In the genomic region with DNA sequence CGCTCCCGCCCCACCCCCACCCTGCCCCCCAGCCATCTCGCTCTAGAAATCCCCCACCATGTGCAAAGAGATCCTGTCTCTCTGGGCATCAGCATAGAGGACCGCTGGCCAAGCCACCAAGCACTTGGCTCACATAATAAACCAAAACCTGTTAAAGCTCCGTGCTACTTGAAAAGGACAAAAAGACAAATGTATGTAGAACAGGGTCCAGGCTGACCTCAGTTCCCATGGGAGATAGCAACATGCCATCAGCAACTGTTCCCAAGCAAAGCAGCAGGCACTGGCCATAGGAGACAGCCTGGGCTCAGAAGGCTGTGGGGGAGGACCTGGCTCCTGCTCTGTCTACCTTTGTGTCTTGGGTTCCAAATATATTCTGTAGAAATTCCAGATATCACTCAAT, we compare ENCODE assay signal across 19 cellular contexts. TPM values are rescaled to one million over a fixed set of nuclear protein-coding genes. Genes with fewer than 3 reads are reported as not detected.
DNase-seq lines count a peak whose midpoint lies in the region; ATAC-seq and TF ChIP-seq lines count a peak whose summit lies in the region.
"Had no signal": no experiment of that assay in that cellular context is flagged by ENCODE, and none has a peak within 500 bp of the region (broad histone marks: within the 10 kb centered on the region; RNA-seq: fewer than 3 reads in every experiment).

No MANE protein-coding gene starts in this region.

- H3K27me3 Mint-ChIP-seq in activated CD4-positive, alpha-beta T cell treated with anti-CD3 and anti-CD28 coated beads, Interleukin-2, amount 10 ng/mL, durations not matched to agents 7 days and 5 days = no peaks in the 10 kb centered on the region
- no peaks in the 10 kb centered on the region for H3K27me3 Mint-ChIP-seq in activated naive CD8-positive, alpha-beta T cell treated with anti-CD3 and anti-CD28 coated beads, Interleukin-2, amount 10 ng/mL, durations not matched to agents 7 days and 5 days

- peaks cover 26% of the 10 kb centered on the region for H3K9me3 Mint-ChIP-seq in activated CD4-positive, alpha-beta T cell treated with anti-CD3 and anti-CD28 coated beads, Interleukin-2, amount 10 ng/mL, durations not matched to agents 7 days and 5 days
- H3K9me3 Mint-ChIP-seq in activated naive CD8-positive, alpha-beta T cell treated with anti-CD3 and anti-CD28 coated beads, Interleukin-2, amount 10 ng/mL, durations not matched to agents 7 days and 5 days = peaks cover 7% of the 10 kb centered on the region

- no peaks in the 10 kb centered on the region for H3K4me1 ChIP-seq in sigmoid colon
- H3K4me1 ChIP-seq: A549 had no signal

- intact Hi-C loops in sigmoid colon (cut with DNase I) (no loop called here), posterior vena cava (cut with DNase I) (no loop called here)

- POLR2A ChIA-PET in activated CD4-positive, alpha-beta T cell treated with anti-CD3 and anti-CD28 coated beads, Interleukin-2, amount 10 ng/mL, durations not matched to agents 7 days and 5 days (lab: Charles Lee) = no interaction called here
- POLR2A ChIA-PET in activated naive CD8-positive, alpha-beta T cell treated with anti-CD3 and anti-CD28 coated beads, Interleukin-2, amount 10 ng/mL, durations not matched to agents 7 days and 5 days (lab: Charles Lee) = interaction anchor here (3.5 kb wide), 1 partner anchor 16 kb away, joined by 18 read pairs; no protein-coding TSS in a partner anchor
- POLR2A ChIA-PET in HEK293T (lab: Yijun Ruan, JAX) = no interaction called here

- CTCF ChIA-PET in activated CD4-positive, alpha-beta T cell treated with anti-CD3 and anti-CD28 coated beads, Interleukin-2, amount 10 ng/mL, durations not matched to agents 7 days and 5 days (lab: Charles Lee) = interaction anchor here (1.8 kb wide), 1 partner anchor 50 kb away, joined by 4 read pairs; no protein-coding TSS in a partner anchor
- CTCF ChIA-PET in HEK293T (lab: Yijun Ruan, JAX) = no interaction called here

- H3K27me3 ChIP-seq in sigmoid colon = no peaks in the 10 kb centered on the region
- H3K27me3 ChIP-seq: tibial nerve had no signal

- H3K4me3 Mint-ChIP-seq in activated CD4-positive, alpha-beta T cell treated with anti-CD3 and anti-CD28 coated beads, Interleukin-2, amount 10 ng/mL, durations not matched to agents 7 days and 5 days = no peak overlapping the region
- H3K4me3 Mint-ChIP-seq in activated naive CD8-positive, alpha-beta T cell treated with anti-CD3 and anti-CD28 coated beads, Interleukin-2, amount 10 ng/mL, durations not matched to agents 7 days and 5 days = peak overlapping the region; percentile 66
- H3K4me3 Mint-ChIP-seq: WTC11 had no signal

- peaks cover 87% of the 10 kb centered on the region for H3K4me1 Mint-ChIP-seq in activated CD4-positive, alpha-beta T cell treated with anti-CD3 and anti-CD28 coated beads, Interleukin-2, amount 10 ng/mL, durations not matched to agents 7 days and 5 days
- peaks cover 64% of the 10 kb centered on the region for H3K4me1 Mint-ChIP-seq in activated naive CD8-positive, alpha-beta T cell treated with anti-CD3 and anti-CD28 coated beads, Interleukin-2, amount 10 ng/mL, durations not matched to agents 7 days and 5 days

- H3K27ac Mint-ChIP-seq in activated CD4-positive, alpha-beta T cell treated with anti-CD3 and anti-CD28 coated beads, Interleukin-2, amount 10 ng/mL, durations not matched to agents 7 days and 5 days = peak overlapping the region; percentile 94
- peak overlapping the region; percentile 95 for H3K27ac Mint-ChIP-seq in activated naive CD8-positive, alpha-beta T cell treated with anti-CD3 and anti-CD28 coated beads, Interleukin-2, amount 10 ng/mL, durations not matched to agents 7 days and 5 days
- H3K27ac Mint-ChIP-seq: WTC11 had no signal

- TF ChIP-seq EP300 in sigmoid colon (IDR thresholded peaks at IDR 0.05) = no peak

- ATAC-seq in activated naive CD8-positive, alpha-beta T cell treated with anti-CD3 and anti-CD28 coated beads, Interleukin-2, amount 10 ng/mL, durations not matched to agents 7 days and 5 days (ENCODE audit: low read depth) = no peak
- ATAC-seq in GM21381 (IDR thresholded peaks at IDR 0.05; ENCODE audit: unreplicated experiment) = no peak
- ATAC-seq: A549, sciatic nerve, WTC11 had no signal

- H3K9me3 ChIP-seq in KOPT-K1 (ENCODE audit: insufficient read depth, low read length, poor library complexity, severe bottlenecking) (no peaks in the 10 kb centered on the region), sigmoid colon (no peaks in the 10 kb centered on the region)
- H3K9me3 ChIP-seq: tibial nerve had no signal

- H3K36me3 Mint-ChIP-seq in activated CD4-positive, alpha-beta T cell treated with anti-CD3 and anti-CD28 coated beads, Interleukin-2, amount 10 ng/mL, durations not matched to agents 7 days and 5 days (ENCODE audit: low read depth) = peaks cover 29% of the 10 kb centered on the region
- peaks cover 17% of the 10 kb centered on the region for H3K36me3 Mint-ChIP-seq in activated naive CD8-positive, alpha-beta T cell treated with anti-CD3 and anti-CD28 coated beads, Interleukin-2, amount 10 ng/mL, durations not matched to agents 7 days and 5 days
- H3K36me3 Mint-ChIP-seq: WTC11 had no signal

- no peak overlapping the region for H3K4me3 ChIP-seq in sigmoid colon
- H3K4me3 ChIP-seq: A549, tibial nerve had no signal

- H3K36me3 ChIP-seq in KOPT-K1 (ENCODE audit: insufficient read depth, low read length) (no peaks in the 10 kb centered on the region), sigmoid colon (no peaks in the 10 kb centered on the region)
- H3K36me3 ChIP-seq: tibial nerve had no signal

- no peak for DNase-seq in activated CD4-positive, alpha-beta T cell treated with anti-CD3 and anti-CD28 coated beads, Interleukin-2, amount 10 ng/mL, durations not matched to agents 7 days and 5 days
- DNase-seq in activated CD4-positive, alpha-beta T cell treated with anti-CD3 and anti-CD28 coated beads, Interleukin-2, amount 50 U/mL, for 1 hour = no peak
- no peak for DNase-seq in activated naive CD8-positive, alpha-beta T cell treated with anti-CD3 and anti-CD28 coated beads, Interleukin-2, amount 10 ng/mL, durations not matched to agents 7 days and 5 days
- DNase-seq in sigmoid colon (peak; percentile 36), HEK293T (ENCODE audit: extremely low spot score) (no peak), posterior vena cava (ENCODE audit: low spot score) (no peak)
- DNase-seq: HCEC 1CT; NCI-H774; occipital lobe; stimulated activated CD4-positive, alpha-beta T cell treated with anti-CD3 and anti-CD28 coated beads, Interleukin-2, amount 100 ng/mL, for 48 hours; SW 1271 had no signal

- peak overlapping the region; percentile 98 for H3K27ac ChIP-seq in KOPT-K1 (ENCODE audit: low read depth, low read length, poor library complexity, severe bottlenecking)
- no peak overlapping the region for H3K27ac ChIP-seq in sigmoid colon
- H3K27ac ChIP-seq: A549 had no signal

- 77 to 92% methylated on average over 5 of the region's 5 CpGs for WGBS in sigmoid colon, 2 donors

- TF ChIP-seq POLR2A in sigmoid colon (IDR thresholded peaks at IDR 0.05) = no peak

- no peak for TF ChIP-seq CTCF in sigmoid colon (IDR thresholded peaks at IDR 0.05)

TF ChIP-seq in HEK293T, 16 proteins besides CTCF, POLR2A, EP300 and RAD21:
- TF ChIP-seq BHLHE40 (IDR thresholded peaks at IDR 0.05; ENCODE audit: borderline replicate concordance) = no peak
- TF ChIP-seq FOXA1 (IDR thresholded peaks at IDR 0.05) = no peak
- no peak for TF ChIP-seq FOXK2 (IDR thresholded peaks at IDR 0.05)
- TF ChIP-seq CTBP1 (IDR thresholded peaks at IDR 0.05; ENCODE audit: borderline replicate concordance) = no peak
- no peak for TF ChIP-seq SUZ12 (IDR thresholded peaks at IDR 0.05)
- TF ChIP-seq, protein P1, sequence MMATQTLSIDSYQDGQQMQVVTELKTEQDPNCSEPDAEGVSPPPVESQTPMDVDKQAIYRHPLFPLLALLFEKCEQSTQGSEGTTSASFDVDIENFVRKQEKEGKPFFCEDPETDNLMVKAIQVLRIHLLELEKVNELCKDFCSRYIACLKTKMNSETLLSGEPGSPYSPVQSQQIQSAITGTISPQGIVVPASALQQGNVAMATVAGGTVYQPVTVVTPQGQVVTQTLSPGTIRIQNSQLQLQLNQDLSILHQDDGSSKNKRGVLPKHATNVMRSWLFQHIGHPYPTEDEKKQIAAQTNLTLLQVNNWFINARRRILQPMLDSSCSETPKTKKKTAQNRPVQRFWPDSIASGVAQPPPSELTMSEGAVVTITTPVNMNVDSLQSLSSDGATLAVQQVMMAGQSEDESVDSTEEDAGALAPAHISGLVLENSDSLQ (IDR thresholded peaks at IDR 0.05) = no peak
- TF ChIP-seq L3MBTL2 (conservative IDR thresholded peaks at IDR 0.05) = no peak
- no peak for TF ChIP-seq ZNF384 (IDR thresholded peaks at IDR 0.05)
- TF ChIP-seq LEF1 (IDR thresholded peaks at IDR 0.05; ENCODE audit: borderline replicate concordance) = no peak
- TF ChIP-seq NFRKB (IDR thresholded peaks at IDR 0.05) = no peak
- no peak for TF ChIP-seq SP1 (IDR thresholded peaks at IDR 0.05)
- no peak for TF ChIP-seq TARDBP (IDR thresholded peaks at IDR 0.05)
- TF ChIP-seq ELF4 (IDR thresholded peaks at IDR 0.05) = no peak
- TF ChIP-seq HDGF (IDR thresholded peaks at IDR 0.05; ENCODE audit: borderline replicate concordance) = no peak
- TF ChIP-seq ARNT (IDR thresholded peaks at IDR 0.05) = no peak
- no peak for TF ChIP-seq FOXM1 (IDR thresholded peaks at IDR 0.05; ENCODE audit: borderline replicate concordance)
TF ChIP-seq in HEK293T: peak in this region for 0.

RNA-seq across cellular contexts. Expression of gene GDF10, which starts 38.4 kb away (rescaled TPM):
- total RNA-seq in activated CD4-positive, alpha-beta T cell treated with anti-CD3 and anti-CD28 coated beads, Interleukin-2, amount 10 ng/mL, durations not matched to agents 7 days and 5 days = under 1 TPM in 1 of 2 experiments, not detected in 1; 0.08 TPM
- total RNA-seq in activated naive CD8-positive, alpha-beta T cell treated with anti-CD3 and anti-CD28 coated beads, Interleukin-2, amount 10 ng/mL, durations not matched to agents 7 days and 5 days = under 1 TPM; 0.11 TPM
- 10 to 100 TPM in 1 of 4 donors, 1 to 10 TPM in 3; 3.8 to 11.9 (median 4.9) TPM for total RNA-seq in sigmoid colon
- under 1 TPM in 1 of 3 donors, not detected in 2; 0.67 TPM for polyA plus RNA-seq in sigmoid colon
- total RNA-seq in posterior vena cava = 10 to 100 TPM in 1 of 2 donors, 1 to 10 TPM in 1; 1.5 to 18.6 TPM
- total RNA-seq: dermis microvascular lymphatic vessel endothelial cell, kidney epithelial cell had no signal
